Comparison of ENCODE assay signal across 1 cellular context in the genomic region with DNA sequence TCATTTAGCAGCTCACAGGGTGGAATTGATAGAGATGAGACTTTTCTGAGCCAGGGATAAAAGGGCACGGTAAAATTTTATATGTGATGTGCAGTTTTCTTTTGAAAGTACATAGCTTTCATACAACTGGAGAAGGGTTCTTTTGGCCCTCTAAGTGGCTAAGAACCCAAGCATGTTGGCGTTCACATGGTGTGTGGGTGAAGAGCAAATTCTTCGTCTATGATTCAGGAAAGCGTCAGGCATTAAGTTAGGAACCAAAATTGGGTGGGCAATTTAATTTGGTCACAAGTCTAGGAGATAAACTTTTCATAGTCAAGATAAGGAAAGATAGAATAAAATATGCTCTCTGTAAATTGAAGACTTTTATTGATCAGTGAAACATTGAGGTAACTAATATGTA.
TF ChIP-seq lines count a peak whose summit lies in the region.

No MANE protein-coding gene starts in this region.

TF ChIP-seq in GM12878, 131 proteins besides CTCF, POLR2A, EP300 and RAD21:
- no peak for TF ChIP-seq IKZF2 (IDR thresholded peaks at IDR 0.05)
- no peak for TF ChIP-seq NRF1 (conservative IDR thresholded peaks at IDR 0.05; ENCODE audit: low read depth, low read length)
- no peak for TF ChIP-seq PAX5 (IDR thresholded peaks at IDR 0.05; ENCODE audit: borderline replicate concordance, low read depth, low read length)
- TF ChIP-seq POLR2AphosphoS5 (IDR thresholded peaks at IDR 0.05; ENCODE audit: low read length): no peak
- no peak for TF ChIP-seq NFXL1 (IDR thresholded peaks at IDR 0.05; ENCODE audit: borderline replicate concordance)
- no peak for TF ChIP-seq EGR1 (IDR thresholded peaks at IDR 0.05; ENCODE audit: borderline replicate concordance in 1 of 2, low read depth in 2 of 2, low read length in 2 of 2)
- TF ChIP-seq JUNB (IDR thresholded peaks at IDR 0.05): no peak
- no peak for TF ChIP-seq WRNIP1 (IDR thresholded peaks at IDR 0.05; ENCODE audit: borderline replicate concordance, low read depth, low read length)
- TF ChIP-seq ZZZ3 (IDR thresholded peaks at IDR 0.05; ENCODE audit: control insufficient read depth, insufficient read length, low read depth): no peak
